1 cellular context compared by ENCODE assay signal in genomic region chr7:148481965-148482626, GRCh38.
TF ChIP-seq lines count a peak whose summit lies in the region.

No MANE protein-coding gene starts in this region.

TF ChIP-seq in neural cell, 6 proteins besides CTCF, POLR2A, EP300 and RAD21 (continued from another document):
- TF ChIP-seq REST (IDR thresholded peaks at IDR 0.05; ENCODE audit: borderline replicate concordance) = peak; percentile 59
- TF ChIP-seq POLR2AphosphoS5 (IDR thresholded peaks at IDR 0.05) = peak; percentile 70
- TF ChIP-seq TAF1 (IDR thresholded peaks at IDR 0.05; ENCODE audit: low read depth) = no peak
- TF ChIP-seq EZH2 (IDR thresholded peaks at IDR 0.05; ENCODE audit: borderline replicate concordance, insufficient read depth, low read length, poor library complexity, severe bottlenecking) = no peak
